1 cellular context compared by ENCODE assay signal in the genomic region with DNA sequence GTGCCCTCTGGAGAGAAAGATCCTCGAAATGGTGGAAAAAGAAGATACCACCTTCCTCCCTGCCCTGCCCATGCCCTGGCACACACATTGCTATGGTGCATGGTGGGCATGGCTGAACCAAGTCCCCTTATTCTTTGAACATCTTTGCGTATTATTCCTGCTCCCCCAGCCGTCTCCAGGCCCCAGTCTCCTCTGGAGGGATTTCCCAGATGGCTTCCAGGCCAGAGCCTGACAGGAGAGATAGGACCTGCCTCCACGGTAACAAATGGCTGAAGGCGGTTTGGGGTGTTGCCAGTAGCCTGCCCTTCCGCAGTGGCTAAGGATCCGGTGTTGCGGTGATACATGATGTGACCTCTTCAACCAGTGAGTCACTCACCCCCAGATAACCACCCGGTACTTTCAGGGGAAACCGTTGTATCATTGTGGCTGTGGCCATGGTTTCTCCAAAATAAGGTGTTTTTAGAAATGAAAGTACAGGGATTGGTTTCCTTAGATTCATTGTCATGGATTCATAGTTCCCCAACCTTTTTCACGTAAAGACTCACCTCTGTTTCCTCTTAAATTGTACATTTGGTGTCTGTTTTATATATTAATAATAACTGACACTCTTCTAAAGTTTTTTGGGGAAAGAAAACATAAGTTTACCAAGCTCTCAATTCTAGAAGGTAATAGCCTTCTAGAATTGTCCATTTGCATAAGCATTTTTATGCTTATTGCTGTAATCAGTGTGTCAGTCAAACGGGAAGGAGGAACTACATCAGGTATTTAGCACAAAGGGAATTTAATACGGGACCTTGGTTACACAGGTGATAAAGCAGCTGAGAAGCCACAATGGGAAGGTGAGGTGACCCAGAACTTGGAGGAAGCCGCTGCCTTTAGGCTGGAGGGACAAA.
TF ChIP-seq lines count a peak whose summit lies in the region.

No MANE protein-coding gene starts in this region.

TF ChIP-seq in K562, 482 proteins besides CTCF, POLR2A, EP300 and RAD21 (continues in another document):
- TF ChIP-seq E4F1 (CRISPR knock-in tag; IDR thresholded peaks at IDR 0.05; ENCODE audit: borderline replicate concordance) (no peak), NBN (IDR thresholded peaks at IDR 0.05; ENCODE audit: low read depth) (peak; percentile 89), SMAD1 (IDR thresholded peaks at IDR 0.05; ENCODE audit: low read depth, low read length, partially characterized antibody) (peak; percentile 90), PRMT5 (CRISPR knock-in tag; IDR thresholded peaks at IDR 0.05) (no peak), ZNF583 (CRISPR knock-in tag; IDR thresholded peaks at IDR 0.05) (peak; percentile 65; the same call in 1 of the 2 replicates), MYC (IDR thresholded peaks at IDR 0.05; ENCODE audit: low read depth, low read length) (peak; percentile 69), MYC (CRISPR knock-in tag; IDR thresholded peaks at IDR 0.05; ENCODE audit: borderline replicate concordance, low read depth) (no peak), RNF2 (IDR thresholded peaks at IDR 0.05) (peak; percentile 100), SMARCE1 (IDR thresholded peaks at IDR 0.05) (peak; percentile 100), ZFP30 (CRISPR knock-in tag; IDR thresholded peaks at IDR 0.05; ENCODE audit: borderline replicate concordance) (no peak), GATA2 (CRISPR knock-in tag; IDR thresholded peaks at IDR 0.05) (peak; percentile 95), BRCA1 (IDR thresholded peaks at IDR 0.05) (no peak), BRCA1 (CRISPR knock-in tag; IDR thresholded peaks at IDR 0.05) (no peak), ESRRA (IDR thresholded peaks at IDR 0.05; ENCODE audit: borderline replicate concordance, low read depth) (peak; percentile 96), ZNF197 (CRISPR knock-in tag; IDR thresholded peaks at IDR 0.05; ENCODE audit: low read depth) (peak; percentile 86), CBX1 (IDR thresholded peaks at IDR 0.05; ENCODE audit: low read depth) (no peak), TCF7 (IDR thresholded peaks at IDR 0.05; ENCODE audit: borderline replicate concordance) (no peak), CEBPB (tag; IDR thresholded peaks at IDR 0.05) (peak; percentile 49), ZNF263 (CRISPR knock-in tag; IDR thresholded peaks at IDR 0.05; ENCODE audit: borderline replicate concordance) (no peak; the same call in 1 of the 2 replicates), E2F6 (IDR thresholded peaks at IDR 0.05; ENCODE audit: borderline replicate concordance in 1 of 2, extremely low read depth in 1 of 2, insufficient read depth in 1 of 2, insufficient read length in 1 of 2, low read depth in 1 of 2, low read length in 1 of 2, poor library complexity in 1 of 2, severe bottlenecking in 1 of 2) (peak in 1 of 2 experiments; percentile 13), ZBED1 (IDR thresholded peaks at IDR 0.05) (peak; percentile 91), SMARCB1 (IDR thresholded peaks at IDR 0.05; ENCODE audit: insufficient read length, low read depth) (peak; percentile 94), ZBTB17 (CRISPR knock-in tag; IDR thresholded peaks at IDR 0.05) (peak; percentile 72), ZNF589 (CRISPR knock-in tag; IDR thresholded peaks at IDR 0.05; ENCODE audit: low read depth) (peak; percentile 88), ARID3A (IDR thresholded peaks at IDR 0.05; ENCODE audit: borderline replicate concordance, low read depth, low read length) (peak; percentile 56; the same call in 1 of the 2 replicates), THRB (CRISPR knock-in tag; conservative IDR thresholded peaks at IDR 0.05) (peak; percentile 82; the same call in 1 of the 2 replicates), CBX8 (IDR thresholded peaks at IDR 0.05; ENCODE audit: borderline replicate concordance, extremely low read depth, low read depth, low read length, poor library complexity, severe bottlenecking) (no peak), CREB1 (IDR thresholded peaks at IDR 0.05) (peak; percentile 70; the same call in 1 of the 2 replicates), CREB1 (CRISPR knock-in tag; IDR thresholded peaks at IDR 0.05) (no peak), SMAD4 (CRISPR knock-in tag; conservative IDR thresholded peaks at IDR 0.05) (peak; percentile 94), ZNF655 (CRISPR knock-in tag; IDR thresholded peaks at IDR 0.05) (no peak), WHSC1 (IDR thresholded peaks at IDR 0.05; ENCODE audit: low read length) (no peak), PML (IDR thresholded peaks at IDR 0.05; ENCODE audit: low read length) (peak; percentile 94), ZNF311 (CRISPR knock-in tag; IDR thresholded peaks at IDR 0.05) (peak; percentile 68; the same call in 1 of the 2 replicates), EHMT2 (IDR thresholded peaks at IDR 0.05) (no peak), ZNF124 (CRISPR knock-in tag; IDR thresholded peaks at IDR 0.05) (no peak), PBX2 (CRISPR knock-in tag; IDR thresholded peaks at IDR 0.05; ENCODE audit: low read depth) (no peak), PBX2 (tag; conservative IDR thresholded peaks at IDR 0.05; ENCODE audit: low read depth) (peak; percentile 93), TEAD4 (IDR thresholded peaks at IDR 0.05; ENCODE audit: low read length) (peak; percentile 98), TEAD4 (CRISPR knock-in tag; IDR thresholded peaks at IDR 0.05; ENCODE audit: borderline replicate concordance) (no peak)
- TF ChIP-seq, protein P1, sequence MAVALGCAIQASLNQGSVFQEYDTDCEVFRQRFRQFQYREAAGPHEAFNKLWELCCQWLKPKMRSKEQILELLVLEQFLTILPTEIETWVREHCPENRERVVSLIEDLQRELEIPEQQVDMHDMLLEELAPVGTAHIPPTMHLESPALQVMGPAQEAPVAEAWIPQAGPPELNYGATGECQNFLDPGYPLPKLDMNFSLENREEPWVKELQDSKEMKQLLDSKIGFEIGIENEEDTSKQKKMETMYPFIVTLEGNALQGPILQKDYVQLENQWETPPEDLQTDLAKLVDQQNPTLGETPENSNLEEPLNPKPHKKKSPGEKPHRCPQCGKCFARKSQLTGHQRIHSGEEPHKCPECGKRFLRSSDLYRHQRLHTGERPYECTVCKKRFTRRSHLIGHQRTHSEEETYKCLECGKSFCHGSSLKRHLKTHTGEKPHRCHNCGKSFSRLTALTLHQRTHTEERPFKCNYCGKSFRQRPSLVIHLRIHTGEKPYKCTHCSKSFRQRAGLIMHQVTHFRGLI (CRISPR knock-in tag; IDR thresholded peaks at IDR 0.05): no peak; the same call in 1 of the 2 replicates
- TF ChIP-seq, protein P2, sequence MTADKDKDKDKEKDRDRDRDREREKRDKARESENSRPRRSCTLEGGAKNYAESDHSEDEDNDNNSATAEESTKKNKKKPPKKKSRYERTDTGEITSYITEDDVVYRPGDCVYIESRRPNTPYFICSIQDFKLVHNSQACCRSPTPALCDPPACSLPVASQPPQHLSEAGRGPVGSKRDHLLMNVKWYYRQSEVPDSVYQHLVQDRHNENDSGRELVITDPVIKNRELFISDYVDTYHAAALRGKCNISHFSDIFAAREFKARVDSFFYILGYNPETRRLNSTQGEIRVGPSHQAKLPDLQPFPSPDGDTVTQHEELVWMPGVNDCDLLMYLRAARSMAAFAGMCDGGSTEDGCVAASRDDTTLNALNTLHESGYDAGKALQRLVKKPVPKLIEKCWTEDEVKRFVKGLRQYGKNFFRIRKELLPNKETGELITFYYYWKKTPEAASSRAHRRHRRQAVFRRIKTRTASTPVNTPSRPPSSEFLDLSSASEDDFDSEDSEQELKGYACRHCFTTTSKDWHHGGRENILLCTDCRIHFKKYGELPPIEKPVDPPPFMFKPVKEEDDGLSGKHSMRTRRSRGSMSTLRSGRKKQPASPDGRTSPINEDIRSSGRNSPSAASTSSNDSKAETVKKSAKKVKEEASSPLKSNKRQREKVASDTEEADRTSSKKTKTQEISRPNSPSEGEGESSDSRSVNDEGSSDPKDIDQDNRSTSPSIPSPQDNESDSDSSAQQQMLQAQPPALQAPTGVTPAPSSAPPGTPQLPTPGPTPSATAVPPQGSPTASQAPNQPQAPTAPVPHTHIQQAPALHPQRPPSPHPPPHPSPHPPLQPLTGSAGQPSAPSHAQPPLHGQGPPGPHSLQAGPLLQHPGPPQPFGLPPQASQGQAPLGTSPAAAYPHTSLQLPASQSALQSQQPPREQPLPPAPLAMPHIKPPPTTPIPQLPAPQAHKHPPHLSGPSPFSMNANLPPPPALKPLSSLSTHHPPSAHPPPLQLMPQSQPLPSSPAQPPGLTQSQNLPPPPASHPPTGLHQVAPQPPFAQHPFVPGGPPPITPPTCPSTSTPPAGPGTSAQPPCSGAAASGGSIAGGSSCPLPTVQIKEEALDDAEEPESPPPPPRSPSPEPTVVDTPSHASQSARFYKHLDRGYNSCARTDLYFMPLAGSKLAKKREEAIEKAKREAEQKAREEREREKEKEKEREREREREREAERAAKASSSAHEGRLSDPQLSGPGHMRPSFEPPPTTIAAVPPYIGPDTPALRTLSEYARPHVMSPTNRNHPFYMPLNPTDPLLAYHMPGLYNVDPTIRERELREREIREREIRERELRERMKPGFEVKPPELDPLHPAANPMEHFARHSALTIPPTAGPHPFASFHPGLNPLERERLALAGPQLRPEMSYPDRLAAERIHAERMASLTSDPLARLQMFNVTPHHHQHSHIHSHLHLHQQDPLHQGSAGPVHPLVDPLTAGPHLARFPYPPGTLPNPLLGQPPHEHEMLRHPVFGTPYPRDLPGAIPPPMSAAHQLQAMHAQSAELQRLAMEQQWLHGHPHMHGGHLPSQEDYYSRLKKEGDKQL (CRISPR knock-in tag; IDR thresholded peaks at IDR 0.05; ENCODE audit: borderline replicate concordance): no peak
- TF ChIP-seq, protein P3, sequence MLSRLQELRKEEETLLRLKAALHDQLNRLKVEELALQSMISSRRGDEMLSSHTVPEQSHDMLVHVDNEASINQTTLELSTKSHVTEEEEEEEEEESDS (CRISPR knock-in tag; IDR thresholded peaks at IDR 0.05): no peak
